ENCODE assay signal across 23 cellular contexts in the genomic region with DNA sequence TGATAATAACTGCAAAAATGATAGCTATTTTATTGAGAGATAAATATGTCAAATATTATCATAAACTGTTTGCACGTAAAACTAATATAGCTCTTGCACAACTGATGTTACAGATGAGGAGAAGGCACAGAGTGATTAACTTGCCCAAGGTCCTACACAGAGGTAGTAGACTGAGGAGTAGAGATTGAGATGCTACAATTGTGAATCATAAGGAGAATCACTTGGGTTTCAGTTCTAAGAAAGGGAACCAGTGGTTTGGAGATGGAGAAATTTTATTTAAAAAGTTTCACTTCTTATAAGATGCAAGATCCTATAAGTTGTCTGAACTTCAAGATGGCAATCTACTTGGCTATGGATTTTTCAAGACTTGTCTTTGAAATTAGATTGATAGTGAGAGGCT.
"Had no signal": no experiment of that assay in that cellular context is flagged by ENCODE, and none has a peak within 500 bp of the region (broad histone marks: within the 10 kb centered on the region; RNA-seq: fewer than 3 reads in every experiment).

No MANE protein-coding gene starts in this region.

- ATAC-seq: activated naive CD8-positive, alpha-beta T cell treated with anti-CD3 and anti-CD28 coated beads, Interleukin-2, amount 50 U/mL, for 24 hours; activated T-cell treated with anti-CD3 and anti-CD28 coated beads, Interleukin-2, amount 50 U/mL, for 4 hours had no signal

- FAIRE-seq: astrocyte had no signal

- H3K27ac ChIP-seq: VCaP had no signal

- DNase-seq: activated CD4-positive, alpha-beta memory T cell treated with anti-CD3 and anti-CD28 coated beads for 36 hours; activated CD4-positive, alpha-beta T cell treated with anti-CD3 and anti-CD28 coated beads, Interleukin-2, amount 10 ng/mL, durations not matched to agents 7 days and 5 days; activated CD4-positive, CD25-positive, alpha-beta regulatory T cell; activated CD8-positive, alpha-beta memory T cell treated with anti-CD3 and anti-CD28 coated beads for 24 hours; activated effector memory CD4-positive, alpha-beta T cell treated with anti-CD3 and anti-CD28 coated beads, Interleukin-2, amount 50 U/mL, for 16 hours; activated naive CD4-positive, alpha-beta T cell treated with Interleukin-2 at 50 U/mL for 16 hours; activated naive CD8-positive, alpha-beta T cell treated with anti-CD3 and anti-CD28 coated beads, Interleukin-2, amount 50 U/mL, for 24 hours; activated T-cell treated with anti-CD3 and anti-CD28 coated beads, Interleukin-2, amount 50 U/mL, for 4 hours; amygdala; MM.1S; NCI-H1092; NCI-H1417; NCI-H1930; NCI-H345; NCI-H510A; NCI-H526 treated with DMSO at 0.1 percent for 48 hours; NCI-H82; NK-92 treated with Interleukin-12 subunit alpha and Interleukin-12 subunit beta, amount 100 ng/mL, for 24 hours; SIG-M5; T-helper 2 cell; T1000 had no signal
